25 cellular contexts compared by ENCODE assay signal in genomic region chr2:9091819-9092218, GRCh38.
DNase-seq lines count a peak whose midpoint lies in the region; ATAC-seq, FAIRE-seq and TF ChIP-seq lines count a peak whose summit lies in the region.
"Had no signal": no experiment of that assay in that cellular context is flagged by ENCODE, and none has a peak within 500 bp of the region (broad histone marks: within the 10 kb centered on the region; RNA-seq: fewer than 3 reads in every experiment).

No MANE protein-coding gene starts in this region.

- DNase-seq in GM23248 (peak; percentile 31), RCC 7860 (ENCODE audit: low spot score) (peak; percentile 47), fibroblast of the aortic adventitia (ENCODE audit: low read depth) (peak; percentile 20), NCI-H1105 treated with DMSO at 0.1 percent for 48 hours (lab: John Stamatoyannopoulos, UW) (no peak)
- no peak for DNase-seq in stimulated activated CD4-positive, alpha-beta T cell treated with anti-CD3 and anti-CD28 coated beads, Interleukin-4, amount 100 ng/mL, for 1 hour
- DNase-seq: activated B cell treated with CpG ODN at 0.5 μM for 24 hours; activated CD4-positive, alpha-beta T cell treated with anti-CD3 and anti-CD28 coated beads, Interleukin-2, amount 50 U/mL, for 48 hours; activated effector memory CD4-positive, alpha-beta T cell treated with Interleukin-2 at 50 U/mL for 16 hours; COR-L47; DND-41; heart right ventricle; mesenchymal stem cell; NCI-H1417; NCI-H2171; NCI-H524; RPMI8226; small intestine; T-helper 9 cell; tibial artery had no signal

- no peak overlapping the region for H2AFZ ChIP-seq in GM23248

- no peak overlapping the region for H3K27ac ChIP-seq in DOHH2 (ENCODE audit: low read depth, low read length)
- H3K27ac ChIP-seq in GM23248, result 0 out of 2 replicates have a peak overlapping the region, but pooled peaks have one; percentile 1
- H3K27ac ChIP-seq: breast epithelium, coronary artery, heart right ventricle, tibial artery had no signal

- H3K9me2 ChIP-seq in DOHH2 (replicated peaks; ENCODE audit: control insufficient read depth, low read length) (no peaks in the 10 kb centered on the region), GM23248 (ENCODE audit: insufficient read depth) (no peaks in the 10 kb centered on the region)

- in situ Hi-C loops in GM23248 (cut with MboI), result no loop called here

- ATAC-seq in HG03097 (IDR thresholded peaks at IDR 0.05; ENCODE audit: low FRiP score, unreplicated experiment), result no peak
- no peak for ATAC-seq in HG02759 (IDR thresholded peaks at IDR 0.05; ENCODE audit: unreplicated experiment)
- ATAC-seq: heart right ventricle had no signal

- H3K36me3 ChIP-seq in DOHH2 (ENCODE audit: control insufficient read depth, low read length) (no peaks in the 10 kb centered on the region), GM23248 (ENCODE audit: low read depth) (no peaks in the 10 kb centered on the region)
- H3K36me3 ChIP-seq: breast epithelium, heart right ventricle, tibial artery had no signal

- H3K27me3 ChIP-seq in DOHH2 (ENCODE audit: control insufficient read depth, low read length), result 0 out of 2 replicates have a peak, but pooled peaks cover 5% of the 10 kb centered on the region
- no peaks in the 10 kb centered on the region for H3K27me3 ChIP-seq in GM23248 (replicated peaks; ENCODE audit: insufficient read depth)
- H3K27me3 ChIP-seq: breast epithelium, heart right ventricle, tibial artery had no signal

- TF ChIP-seq CTCF in DOHH2 (IDR thresholded peaks at IDR 0.05; ENCODE audit: low read depth, low read length, poor library complexity, severe bottlenecking) (no peak), fibroblast of the aortic adventitia (IDR thresholded peaks at IDR 0.05; ENCODE audit: insufficient read depth, low read length) (no peak)

- H3F3A ChIP-seq in DOHH2 (ENCODE audit: control insufficient read depth, insufficient read depth) (no peaks in the 10 kb centered on the region), GM23248 (ENCODE audit: insufficient read depth) (peaks cover 20% of the 10 kb centered on the region)

- H3K9me3 ChIP-seq in DOHH2 (ENCODE audit: control insufficient read depth, insufficient read depth, low read length) (no peaks in the 10 kb centered on the region), GM23248 (ENCODE audit: low read depth) (no peaks in the 10 kb centered on the region)
- H3K9me3 ChIP-seq: breast epithelium, heart right ventricle, tibial artery had no signal

- FAIRE-seq in RCC 7860 (lab: Jason Lieb, UNC), result peak; percentile 66
- FAIRE-seq: A204.1, small intestine had no signal

- H3K4me3 ChIP-seq in DOHH2 (ENCODE audit: low read length) (no peak overlapping the region), GM23248 (no peak overlapping the region), fibroblast of the aortic adventitia (ENCODE audit: low read depth, low read length) (no peak overlapping the region)
- H3K4me3 ChIP-seq: breast epithelium, coronary artery, heart right ventricle, tibial artery had no signal

- H4K20me1 ChIP-seq in DOHH2 (ENCODE audit: control insufficient read depth, insufficient read depth, low read depth, low read length) (no peaks in the 10 kb centered on the region), GM23248 (ENCODE audit: insufficient read depth) (no peaks in the 10 kb centered on the region)

- WGBS in GM23248 (ENCODE audit: low coverage in 1 of 2, low lambda C conversion rate in 2 of 2, missing lambda C conversion rate in 2 of 2), 2 experiments, result 61 to 63% methylated on average over 1 of the region's 1 CpG

- H3K79me2 ChIP-seq in DOHH2 (ENCODE audit: control insufficient read depth, low read length), result no peaks in the 10 kb centered on the region
- no peaks in the 10 kb centered on the region for H3K79me2 ChIP-seq in GM23248 (ENCODE audit: insufficient read depth)

- H3K4me2 ChIP-seq in DOHH2 (ENCODE audit: low read length) (0 out of 2 replicates have a peak overlapping the region, but pooled peaks have one; percentile 38), GM23248 (ENCODE audit: unreplicated experiment) (peak overlapping the region; percentile 28)

- H3K9ac ChIP-seq in GM23248, result no peak overlapping the region

- H3K4me1 ChIP-seq in DOHH2 (ENCODE audit: control insufficient read depth, low read length) (peaks cover 13% of the 10 kb centered on the region), GM23248 (ENCODE audit: insufficient read depth) (peaks cover 31% of the 10 kb centered on the region)
- H3K4me1 ChIP-seq: breast epithelium had no signal

Comparison
In these comparisons a context has a peak if more than half of its experiments do, and no peak if none do; other contexts are left out.
1. DNase-seq: peak in GM23248 (single experiment), RCC 7860 (single experiment) and fibroblast of the aortic adventitia (single experiment); none in NCI-H1105 treated with DMSO at 0.1 percent for 48 hours (single experiment) and stimulated activated CD4-positive, alpha-beta T cell treated with anti-CD3 and anti-CD28 coated beads, Interleukin-4, amount 100 ng/mL, for 1 hour (single experiment).